ENCODE assay signal across 6 cellular contexts in genomic region chr4:683982-684571, GRCh38. TPM values are rescaled to one million over a fixed set of nuclear protein-coding genes. Genes with fewer than 3 reads are reported as not detected.
DNase-seq lines count a peak whose midpoint lies in the region; ATAC-seq lines count a peak whose summit lies in the region.

No MANE protein-coding gene starts in this region.

- H3K9me2 ChIP-seq in Karpas-422 (replicated peaks; ENCODE audit: insufficient read depth, low read length): no peaks in the 10 kb centered on the region

- H3K9me3 ChIP-seq in Karpas-422 (ENCODE audit: low read length): no peaks in the 10 kb centered on the region

- H3K36me3 ChIP-seq in Karpas-422 (ENCODE audit: insufficient read depth, low read length): no peaks in the 10 kb centered on the region

- H3K27me3 ChIP-seq in Karpas-422 (ENCODE audit: low read length): no peaks in the 10 kb centered on the region

- DNase-seq in C1 segment of cervical spinal cord (lab: John Stamatoyannopoulos, UW): peak in 9 of 14 donors; percentile 18 to 67 (median 43)
- DNase-seq in Karpas-422: peak; percentile 85
- DNase-seq in activated naive CD8-positive, alpha-beta T cell treated with anti-CD3 and anti-CD28 coated beads, Interleukin-2, amount 10 ng/mL, durations not matched to agents 7 days and 5 days: peak; percentile 67
- peak; percentile 78 for DNase-seq in left kidney (ENCODE audit: low read depth, low spot score)

- no peak overlapping the region for H3K4me2 ChIP-seq in Karpas-422 (ENCODE audit: low read depth, low read length, poor library complexity, severe bottlenecking)

- H3K27me3 Mint-ChIP-seq in activated naive CD8-positive, alpha-beta T cell treated with anti-CD3 and anti-CD28 coated beads, Interleukin-2, amount 10 ng/mL, durations not matched to agents 7 days and 5 days: peaks cover 2% of the 10 kb centered on the region

- no peaks in the 10 kb centered on the region for H3K79me2 ChIP-seq in Karpas-422 (ENCODE audit: low read length)

- H3K4me1 Mint-ChIP-seq in activated naive CD8-positive, alpha-beta T cell treated with anti-CD3 and anti-CD28 coated beads, Interleukin-2, amount 10 ng/mL, durations not matched to agents 7 days and 5 days: peaks cover 8% of the 10 kb centered on the region

- no peaks in the 10 kb centered on the region for H3K36me3 Mint-ChIP-seq in activated naive CD8-positive, alpha-beta T cell treated with anti-CD3 and anti-CD28 coated beads, Interleukin-2, amount 10 ng/mL, durations not matched to agents 7 days and 5 days

- H3K9ac ChIP-seq in Karpas-422 (ENCODE audit: low read length): no peak overlapping the region

- 0 out of 2 replicates have a peak, but pooled peaks cover 4% of the 10 kb centered on the region for H3K4me1 ChIP-seq in Karpas-422 (ENCODE audit: low read length)

- peaks cover under 1% of the 10 kb centered on the region; the same call in 1 of the 2 replicates for H4K20me1 ChIP-seq in Karpas-422 (ENCODE audit: insufficient read depth, low read depth, low read length)

- no peak overlapping the region for H3K4me3 Mint-ChIP-seq in activated naive CD8-positive, alpha-beta T cell treated with anti-CD3 and anti-CD28 coated beads, Interleukin-2, amount 10 ng/mL, durations not matched to agents 7 days and 5 days

- no peak overlapping the region for H3K27ac ChIP-seq in Karpas-422 (ENCODE audit: low read length)

- POLR2A ChIA-PET in activated naive CD8-positive, alpha-beta T cell treated with anti-CD3 and anti-CD28 coated beads, Interleukin-2, amount 10 ng/mL, durations not matched to agents 7 days and 5 days (lab: Charles Lee): interaction anchor here (0.5 to 1.3 kb wide), 4 partner anchors 10 to 186 kb away, joined by 3 to 4 read pairs (median 4); partner anchors contain the start of genes ATP5ME and MYL5

- no peak overlapping the region for H3K4me3 ChIP-seq in Karpas-422 (ENCODE audit: low read length)

- H3K9me3 Mint-ChIP-seq in activated naive CD8-positive, alpha-beta T cell treated with anti-CD3 and anti-CD28 coated beads, Interleukin-2, amount 10 ng/mL, durations not matched to agents 7 days and 5 days: no peaks in the 10 kb centered on the region

- no peak overlapping the region for H2AFZ ChIP-seq in Karpas-422 (ENCODE audit: low read length)

- ATAC-seq in activated naive CD8-positive, alpha-beta T cell treated with anti-CD3 and anti-CD28 coated beads, Interleukin-2, amount 10 ng/mL, durations not matched to agents 7 days and 5 days (ENCODE audit: low read depth): peak; percentile 3
- ATAC-seq in GM19328 (IDR thresholded peaks at IDR 0.05; ENCODE audit: unreplicated experiment) (no peak), HG03432 (IDR thresholded peaks at IDR 0.05; ENCODE audit: unreplicated experiment) (no peak)

- no peak overlapping the region for H3K27ac Mint-ChIP-seq in activated naive CD8-positive, alpha-beta T cell treated with anti-CD3 and anti-CD28 coated beads, Interleukin-2, amount 10 ng/mL, durations not matched to agents 7 days and 5 days

RNA-seq across cellular contexts. Expression of gene SLC49A3, which starts 4.9 kb away (rescaled TPM):
- total RNA-seq in Karpas-422 (2014; rRNA removed; shearing (Covaris generic); ENCODE audit: low replicate concordance): not detected in 2 replicates
- 1 to 10 TPM; 2.0 to 2.1 TPM for total RNA-seq in activated naive CD8-positive, alpha-beta T cell treated with anti-CD3 and anti-CD28 coated beads, Interleukin-2, amount 10 ng/mL, durations not matched to agents 7 days and 5 days

RNA-seq across cellular contexts. Expression of gene MYL5, which starts 9.7 kb away (rescaled TPM):
- 50.5 and 72.2 TPM in 2 replicates for total RNA-seq in Karpas-422 (2014; rRNA removed; shearing (Covaris generic); ENCODE audit: low replicate concordance)
- total RNA-seq in activated naive CD8-positive, alpha-beta T cell treated with anti-CD3 and anti-CD28 coated beads, Interleukin-2, amount 10 ng/mL, durations not matched to agents 7 days and 5 days: 10 to 100 TPM; 20.0 to 21.5 TPM

RNA-seq across cellular contexts. Expression of gene ATP5ME, which starts 10.0 kb away (rescaled TPM):
- 334 and 357 TPM in 2 replicates for total RNA-seq in Karpas-422 (2014; rRNA removed; shearing (Covaris generic); ENCODE audit: low replicate concordance)
- total RNA-seq in activated naive CD8-positive, alpha-beta T cell treated with anti-CD3 and anti-CD28 coated beads, Interleukin-2, amount 10 ng/mL, durations not matched to agents 7 days and 5 days: 100 to 1,000 TPM; 184 to 191 TPM

RNA-seq across cellular contexts. Expression of gene PCGF3, which starts 21.6 kb away (rescaled TPM):
- 18.0 and 18.7 TPM in 2 replicates for total RNA-seq in Karpas-422 (2014; rRNA removed; shearing (Covaris generic); ENCODE audit: low replicate concordance)
- 10 to 100 TPM; 45.4 to 51.6 TPM for total RNA-seq in activated naive CD8-positive, alpha-beta T cell treated with anti-CD3 and anti-CD28 coated beads, Interleukin-2, amount 10 ng/mL, durations not matched to agents 7 days and 5 days

RNA-seq across cellular contexts. Expression of gene PDE6B, which starts 58.7 kb away (rescaled TPM):
- not detected in 2 replicates for total RNA-seq in Karpas-422 (2014; rRNA removed; shearing (Covaris generic); ENCODE audit: low replicate concordance)
- total RNA-seq in activated naive CD8-positive, alpha-beta T cell treated with anti-CD3 and anti-CD28 coated beads, Interleukin-2, amount 10 ng/mL, durations not matched to agents 7 days and 5 days: 10 to 100 TPM; 16.6 to 23.2 TPM
